In the genomic region with DNA sequence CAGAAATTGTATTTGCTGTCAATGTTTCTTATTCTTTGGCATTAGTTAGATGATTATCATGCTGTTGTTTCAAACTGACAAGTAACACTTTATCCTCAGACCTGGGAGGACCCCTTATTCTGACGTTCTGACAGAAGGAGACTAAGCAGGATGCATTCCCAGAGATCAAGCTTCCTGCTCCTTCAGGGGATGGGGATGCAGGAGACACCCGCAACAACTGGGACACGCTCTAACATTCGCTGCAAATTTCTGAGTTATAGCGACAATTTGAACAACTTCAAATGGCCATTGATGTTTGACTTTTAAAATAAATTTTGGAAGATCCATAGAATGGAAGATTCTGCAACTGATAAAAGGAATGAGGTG, we compare ENCODE assay signal across 19 cellular contexts.
A peak's percentile ranks its signal among the peaks of the same experiment; 100 is the strongest.
DNase-seq lines count a peak whose midpoint lies in the region; ATAC-seq and TF ChIP-seq lines count a peak whose summit lies in the region.
"Had no signal": no experiment of that assay in that cellular context is flagged by ENCODE, and none has a peak within 500 bp of the region (broad histone marks: within the 10 kb centered on the region; RNA-seq: fewer than 3 reads in every experiment).

No MANE protein-coding gene starts in this region.

- no peak overlapping the region for H3K4me3 Mint-ChIP-seq in activated T-cell treated with anti-CD3 and anti-CD28 coated beads, Interleukin-2, amount 50 U/mL, for 72 hours
- H3K4me3 Mint-ChIP-seq in endothelial cell (ENCODE audit: unreplicated experiment) = peak overlapping the region; percentile 1

- no peaks in the 10 kb centered on the region for H4K20me1 ChIP-seq in OCI-LY3 (ENCODE audit: insufficient read depth, low read length)

- no peak overlapping the region for H3K27ac ChIP-seq in OCI-LY3 (ENCODE audit: low read length)
- H3K27ac ChIP-seq: GM23248, RWPE1 had no signal

- H3K36me3 Mint-ChIP-seq in activated T-cell treated with anti-CD3 and anti-CD28 coated beads, Interleukin-2, amount 50 U/mL, for 72 hours (ENCODE audit: insufficient read depth in 2 of 2) = peaks cover 6 to 9% of the 10 kb centered on the region in 2 donors
- no peaks in the 10 kb centered on the region for H3K36me3 Mint-ChIP-seq in endothelial cell (ENCODE audit: low read depth, unreplicated experiment)
- H3K36me3 Mint-ChIP-seq: CD4-positive, alpha-beta memory T cell had no signal

- no peaks in the 10 kb centered on the region for H3K9me3 ChIP-seq in OCI-LY3 (ENCODE audit: insufficient read depth, low read length)

- no peak overlapping the region for H2AFZ ChIP-seq in OCI-LY3 (ENCODE audit: low read depth, low read length)
- H2AFZ ChIP-seq: GM23248 had no signal

- H3K36me3 ChIP-seq in OCI-LY3 (replicated peaks; ENCODE audit: low read depth, low read length) = no peaks in the 10 kb centered on the region

- in situ Hi-C loops in ACHN (cut with HindIII; ENCODE audit: low pct_ligation_motif_present, low pct_unique_long_range_greater_than_20kb, low sequenced_read_pairs) = no loop called here

- peaks cover 80% of the 10 kb centered on the region for H3K27me3 Mint-ChIP-seq in activated T-cell treated with anti-CD3 and anti-CD28 coated beads, Interleukin-2, amount 50 U/mL, for 72 hours (ENCODE audit: low read depth)
- peaks cover 11% of the 10 kb centered on the region for H3K27me3 Mint-ChIP-seq in endothelial cell (ENCODE audit: unreplicated experiment)

- TF ChIP-seq CTCF in OCI-LY3 (IDR thresholded peaks at IDR 0.05; ENCODE audit: low read depth, low read length) (no peak), endothelial cell (IDR thresholded peaks at IDR 0.05; ENCODE audit: unreplicated experiment) (no peak)

- H3K79me2 ChIP-seq in OCI-LY3 (ENCODE audit: low read length) = no peaks in the 10 kb centered on the region

- peaks cover 26% of the 10 kb centered on the region for H3K4me1 Mint-ChIP-seq in activated T-cell treated with anti-CD3 and anti-CD28 coated beads, Interleukin-2, amount 50 U/mL, for 72 hours (ENCODE audit: low read depth)
- H3K4me1 Mint-ChIP-seq in endothelial cell (ENCODE audit: unreplicated experiment) = peaks cover 32% of the 10 kb centered on the region

- no peak for ATAC-seq in activated T-cell treated with anti-CD3 and anti-CD28 coated beads, Interleukin-2, amount 50 U/mL, for 72 hours (replicated peaks in 1 of 2)
- ATAC-seq in esophagus mucosa = no peak
- ATAC-seq: GM12878, SK-N-SH treated with all-trans-retinoic acid at 6 μM for 48 hours had no signal

- peaks cover 5% of the 10 kb centered on the region; the same call in 1 of the 2 replicates for H3K4me1 ChIP-seq in OCI-LY3 (ENCODE audit: low read length)

- H3K27me3 ChIP-seq in OCI-LY3 (ENCODE audit: low read depth, low read length) = no peaks in the 10 kb centered on the region

- H3K9ac ChIP-seq in OCI-LY3 (ENCODE audit: low read length) = no peak overlapping the region
- H3K9ac ChIP-seq: GM23248 had no signal

- peak overlapping the region; percentile 60 for H3K27ac Mint-ChIP-seq in activated T-cell treated with anti-CD3 and anti-CD28 coated beads, Interleukin-2, amount 50 U/mL, for 72 hours
- peak overlapping the region; percentile 97 for H3K27ac Mint-ChIP-seq in endothelial cell (ENCODE audit: unreplicated experiment)
- H3K27ac Mint-ChIP-seq: CD4-positive, alpha-beta memory T cell had no signal

- peak overlapping the region; percentile 67 for H3K4me3 ChIP-seq in OCI-LY3 (ENCODE audit: low read length)
- H3K4me3 ChIP-seq: GM12878, GM23248 had no signal

- DNase-seq in activated T-cell treated with anti-CD3 and anti-CD28 coated beads, Interleukin-2, amount 50 U/mL, for 72 hours = no peak
- DNase-seq in activated T-cell treated with anti-CD3 and anti-CD28 coated beads, Interleukin-2, amount 50 U/mL, for 48 hours = no peak
- DNase-seq in endothelial cell (ENCODE audit: low spot score) = no peak
- DNase-seq in NCI-H1092 treated with DMSO at 0.1 percent for 48 hours (lab: John Stamatoyannopoulos, UW) = no peak
- no peak for DNase-seq in CD1c-positive myeloid dendritic cell (ENCODE audit: extremely low spot score)
- no peak for DNase-seq in ACHN
- DNase-seq: 8988T; CD4-positive, alpha-beta memory T cell; GM23248; Karpas-422; NCI-H1436; NCI-H2029; NCI-H2171; SIG-M5 had no signal

- H3K9me3 Mint-ChIP-seq in activated T-cell treated with anti-CD3 and anti-CD28 coated beads, Interleukin-2, amount 50 U/mL, for 72 hours = peaks cover 2% of the 10 kb centered on the region in 2 donors
- H3K9me3 Mint-ChIP-seq in endothelial cell (ENCODE audit: unreplicated experiment) = no peaks in the 10 kb centered on the region

- H3K4me2 ChIP-seq in OCI-LY3 (ENCODE audit: low read length) = peak overlapping the region; percentile 65
